Comparison of ENCODE assay signal across 14 cellular contexts in genomic region chr12:113298472-113298817, GRCh38. TPM values are rescaled to one million over a fixed set of nuclear protein-coding genes. Genes with fewer than 3 reads are reported as not detected.
A peak's percentile ranks its signal among the peaks of the same experiment; 100 is the strongest.
DNase-seq lines count a peak whose midpoint lies in the region; ATAC-seq and TF ChIP-seq lines count a peak whose summit lies in the region.
"Had no signal": no experiment of that assay in that cellular context is flagged by ENCODE, and none has a peak within 500 bp of the region (broad histone marks: within the 10 kb centered on the region; RNA-seq: fewer than 3 reads in every experiment).

No MANE protein-coding gene starts in this region.

- DNase-seq in heart right ventricle, result no peak
- DNase-seq in Right ventricle myocardium inferior (ENCODE audit: missing footprints), result no peak
- no peak for DNase-seq in left ventricle myocardium inferior
- no peak for DNase-seq in COLO668 (lab: John Stamatoyannopoulos, UW; ENCODE audit: unreplicated experiment)
- DNase-seq in SHP77 (lab: John Stamatoyannopoulos, UW), result no peak
- DNase-seq: islet precursor cell; NCI-H2029; NCI-H748 treated with DMSO at 0.1 percent for 48 hours; stimulated activated CD4-positive, alpha-beta T cell treated with anti-CD3 and anti-CD28 coated beads, Interleukin-4, amount 100 ng/mL, for 4 hours; stimulated activated naive CD4-positive, alpha-beta T cell had no signal

- H3K27ac ChIP-seq in heart right ventricle (peak overlapping the region; percentile 72 to 90 (median 82)), left ventricle myocardium inferior (replicated peaks) (peak overlapping the region; percentile 92)

- peak overlapping the region; percentile 46 for H3K9ac ChIP-seq in skeletal muscle satellite cell (ENCODE audit: low read depth, low read length)

- H3K27me3 ChIP-seq in heart right ventricle, result no peaks in the 10 kb centered on the region
- no peaks in the 10 kb centered on the region for H3K27me3 ChIP-seq in left ventricle myocardium inferior (ENCODE audit: low read depth)
- no peaks in the 10 kb centered on the region for H3K27me3 ChIP-seq in skeletal muscle satellite cell (ENCODE audit: control insufficient read depth, insufficient read depth, low read length)
- H3K27me3 ChIP-seq: body of pancreas had no signal

- no peak overlapping the region for H3K4me2 ChIP-seq in skeletal muscle satellite cell (ENCODE audit: low read length)

- H3K9me3 ChIP-seq in heart right ventricle (no peaks in the 10 kb centered on the region), left ventricle myocardium inferior (replicated peaks) (no peaks in the 10 kb centered on the region), skeletal muscle satellite cell (replicated peaks; ENCODE audit: low read length) (no peaks in the 10 kb centered on the region)
- H3K9me3 ChIP-seq: body of pancreas had no signal

- ATAC-seq in heart right ventricle (peak in 5 of 8 donors; percentile 2 to 28 (median 6)), Right ventricle myocardium inferior (no peak), GM18511 (IDR thresholded peaks at IDR 0.05; ENCODE audit: unreplicated experiment) (no peak), GM19023 (IDR thresholded peaks at IDR 0.05; ENCODE audit: unreplicated experiment) (no peak)
- ATAC-seq: body of pancreas had no signal

- no peak for TF ChIP-seq CTCF in heart right ventricle (IDR thresholded peaks at IDR 0.05)
- TF ChIP-seq CTCF in left ventricle myocardium inferior (IDR thresholded peaks at IDR 0.05; ENCODE audit: borderline replicate concordance), result no peak

- peaks cover 5 to 59% (median 33%) of the 10 kb centered on the region in 9 donors for H3K4me1 ChIP-seq in heart right ventricle
- peaks cover 70% of the 10 kb centered on the region for H3K4me1 ChIP-seq in left ventricle myocardium inferior
- H3K4me1 ChIP-seq in skeletal muscle satellite cell (ENCODE audit: control insufficient read depth, insufficient read depth, low read length), result peaks cover 21% of the 10 kb centered on the region

- H3K36me3 ChIP-seq in heart right ventricle (peaks cover 0 to 88% (median 35%) of the 10 kb centered on the region in 9 donors), left ventricle myocardium inferior (peaks cover 54% of the 10 kb centered on the region), skeletal muscle satellite cell (ENCODE audit: insufficient read depth, low read length) (peaks cover 5% of the 10 kb centered on the region)

- intact Hi-C loops in heart right ventricle (cut with DNase I), result loop anchor here in 1 of 10 donors (2.0 kb wide), 1 partner anchor 76 kb away; no protein-coding TSS in a partner anchor
- intact Hi-C loops in Right ventricle myocardium inferior (cut with DNase I), result loop anchor here (5.0 kb wide), 1 partner anchor 101 kb away; no protein-coding TSS in a partner anchor
- intact Hi-C loops in left ventricle myocardium inferior (cut with micrococcal nuclease), result no loop called here

- 84% methylated on average over 5 of the region's 5 CpGs for WGBS in heart right ventricle, 2 donors

- no peak overlapping the region for H3K4me3 ChIP-seq in heart right ventricle
- no peak overlapping the region for H3K4me3 ChIP-seq in left ventricle myocardium inferior
- no peak overlapping the region for H3K4me3 ChIP-seq in skeletal muscle satellite cell (ENCODE audit: low read length)
- H3K4me3 ChIP-seq: body of pancreas had no signal

RNA-seq across cellular contexts. Expression of gene SLC8B1, which starts 36.5 kb away (rescaled TPM):
- 10 to 100 TPM in 6 of 10 donors, 1 to 10 TPM in 4; 7.2 to 15.0 (median 11.9) TPM for total RNA-seq in heart right ventricle
- polyA plus RNA-seq in heart right ventricle, result 10 to 100 TPM in 1 of 2 donors, 1 to 10 TPM in 1; 8.0 to 16.9 TPM
- total RNA-seq in Right ventricle myocardium inferior, result 13.3 TPM
- 9.2 TPM for total RNA-seq in left ventricle myocardium inferior
- 8.3 and 10.1 TPM in 2 replicates for total RNA-seq in skeletal muscle satellite cell (2012; rRNA removed)

RNA-seq across cellular contexts. Expression of gene PLBD2, which starts 59.9 kb away (rescaled TPM):
- total RNA-seq in heart right ventricle, result 10 to 100 TPM; 24.7 to 53.9 (median 36.1) TPM
- polyA plus RNA-seq in heart right ventricle, result 10 to 100 TPM; 13.0 to 20.0 TPM
- 40.3 TPM for total RNA-seq in Right ventricle myocardium inferior
- total RNA-seq in left ventricle myocardium inferior, result 28.9 TPM
- 31.7 and 39.5 TPM in 2 replicates for total RNA-seq in skeletal muscle satellite cell (2012; rRNA removed)

Comparison
In these comparisons a context has a peak if more than half of its experiments do, and no peak if none do; other contexts are left out.
1. ATAC-seq: peak in heart right ventricle (5 of 8); none in Right ventricle myocardium inferior (single experiment), GM18511 (single experiment) and GM19023 (single experiment).